Comparison of ENCODE assay signal across 1 cellular context in the genomic region with DNA sequence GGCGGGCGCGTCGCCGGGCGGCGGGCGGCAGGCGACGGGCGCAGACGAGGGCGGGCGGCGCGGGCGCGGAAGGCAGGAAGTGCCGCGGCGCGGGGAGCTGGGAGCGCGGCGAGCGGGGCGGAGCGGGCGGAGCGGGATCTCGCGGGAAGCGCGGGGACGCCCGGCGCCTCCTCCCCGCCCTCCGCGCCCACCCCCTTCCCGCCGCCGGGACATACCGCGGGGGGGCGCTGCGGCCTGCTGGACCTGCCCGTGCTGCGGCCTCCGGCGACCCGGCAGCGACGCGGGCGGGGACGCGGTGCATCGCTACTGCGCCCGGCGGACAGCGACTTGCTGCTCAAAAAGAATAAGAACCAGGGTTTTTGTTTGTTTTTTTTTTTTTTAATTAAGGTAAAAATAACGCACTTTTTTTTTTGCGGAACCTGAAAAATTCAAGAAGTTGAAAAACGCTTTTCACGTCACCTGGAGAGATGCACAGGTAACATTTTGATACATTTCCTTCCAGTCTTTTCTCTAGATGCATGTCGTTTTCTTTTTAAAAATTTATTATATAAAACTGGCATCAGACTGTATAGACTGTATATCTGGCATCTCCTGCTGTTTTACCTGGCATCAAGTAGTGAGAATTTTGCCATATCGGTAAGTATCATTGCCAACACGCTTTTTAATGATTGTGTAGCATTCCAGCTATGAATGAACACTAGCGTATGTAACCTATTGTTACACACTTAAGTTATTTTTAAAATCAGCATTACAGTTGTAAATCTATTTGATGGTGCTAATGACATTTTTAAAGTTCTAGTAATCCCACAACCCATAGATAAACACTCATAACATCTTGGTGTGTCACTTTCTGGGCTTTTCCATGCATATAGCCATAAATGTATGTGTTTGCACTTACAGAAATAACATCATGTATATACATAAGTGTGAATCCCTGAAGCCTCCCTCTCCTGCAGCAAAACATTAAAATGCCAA.
TF ChIP-seq lines count a peak whose summit lies in the region.

A gene with protein sequence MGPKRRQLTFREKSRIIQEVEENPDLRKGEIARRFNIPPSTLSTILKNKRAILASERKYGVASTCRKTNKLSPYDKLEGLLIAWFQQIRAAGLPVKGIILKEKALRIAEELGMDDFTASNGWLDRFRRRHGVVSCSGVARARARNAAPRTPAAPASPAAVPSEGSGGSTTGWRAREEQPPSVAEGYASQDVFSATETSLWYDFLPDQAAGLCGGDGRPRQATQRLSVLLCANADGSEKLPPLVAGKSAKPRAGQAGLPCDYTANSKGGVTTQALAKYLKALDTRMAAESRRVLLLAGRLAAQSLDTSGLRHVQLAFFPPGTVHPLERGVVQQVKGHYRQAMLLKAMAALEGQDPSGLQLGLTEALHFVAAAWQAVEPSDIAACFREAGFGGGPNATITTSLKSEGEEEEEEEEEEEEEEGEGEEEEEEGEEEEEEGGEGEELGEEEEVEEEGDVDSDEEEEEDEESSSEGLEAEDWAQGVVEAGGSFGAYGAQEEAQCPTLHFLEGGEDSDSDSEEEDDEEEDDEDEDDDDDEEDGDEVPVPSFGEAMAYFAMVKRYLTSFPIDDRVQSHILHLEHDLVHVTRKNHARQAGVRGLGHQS (minus strand): TSS at position 76 of the 975 bp plus-strand sequence. CDS start 257 bp downstream, outside the sequence.

TF ChIP-seq in HCT116, 20 proteins besides CTCF, POLR2A, EP300 and RAD21 (continued from another document):
- TF ChIP-seq, protein P1, sequence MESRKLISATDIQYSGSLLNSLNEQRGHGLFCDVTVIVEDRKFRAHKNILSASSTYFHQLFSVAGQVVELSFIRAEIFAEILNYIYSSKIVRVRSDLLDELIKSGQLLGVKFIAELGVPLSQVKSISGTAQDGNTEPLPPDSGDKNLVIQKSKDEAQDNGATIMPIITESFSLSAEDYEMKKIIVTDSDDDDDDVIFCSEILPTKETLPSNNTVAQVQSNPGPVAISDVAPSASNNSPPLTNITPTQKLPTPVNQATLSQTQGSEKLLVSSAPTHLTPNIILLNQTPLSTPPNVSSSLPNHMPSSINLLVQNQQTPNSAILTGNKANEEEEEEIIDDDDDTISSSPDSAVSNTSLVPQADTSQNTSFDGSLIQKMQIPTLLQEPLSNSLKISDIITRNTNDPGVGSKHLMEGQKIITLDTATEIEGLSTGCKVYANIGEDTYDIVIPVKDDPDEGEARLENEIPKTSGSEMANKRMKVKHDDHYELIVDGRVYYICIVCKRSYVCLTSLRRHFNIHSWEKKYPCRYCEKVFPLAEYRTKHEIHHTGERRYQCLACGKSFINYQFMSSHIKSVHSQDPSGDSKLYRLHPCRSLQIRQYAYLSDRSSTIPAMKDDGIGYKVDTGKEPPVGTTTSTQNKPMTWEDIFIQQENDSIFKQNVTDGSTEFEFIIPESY (IDR thresholded peaks at IDR 0.05; ENCODE audit: extremely low read depth, insufficient replicate concordance, low read length): peak; percentile 91
- peak; percentile 41; the same call in 1 of the 2 replicates for TF ChIP-seq CBX3 (IDR thresholded peaks at IDR 0.05; ENCODE audit: low read depth)
- TF ChIP-seq CEBPB (IDR thresholded peaks at IDR 0.05; ENCODE audit: low read depth): no peak
- TF ChIP-seq, protein P2, sequence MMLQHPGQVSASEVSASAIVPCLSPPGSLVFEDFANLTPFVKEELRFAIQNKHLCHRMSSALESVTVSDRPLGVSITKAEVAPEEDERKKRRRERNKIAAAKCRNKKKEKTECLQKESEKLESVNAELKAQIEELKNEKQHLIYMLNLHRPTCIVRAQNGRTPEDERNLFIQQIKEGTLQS (IDR thresholded peaks at IDR 0.05): no peak
- TF ChIP-seq POLR2AphosphoS5 (IDR thresholded peaks at IDR 0.05; ENCODE audit: low read depth, low read length): peak; percentile 54; the same call in 1 of the 2 replicates
- TF ChIP-seq SP1 (IDR thresholded peaks at IDR 0.05; ENCODE audit: low read depth): peak; percentile 34; the same call in 1 of the 2 replicates
